In the genomic region with DNA sequence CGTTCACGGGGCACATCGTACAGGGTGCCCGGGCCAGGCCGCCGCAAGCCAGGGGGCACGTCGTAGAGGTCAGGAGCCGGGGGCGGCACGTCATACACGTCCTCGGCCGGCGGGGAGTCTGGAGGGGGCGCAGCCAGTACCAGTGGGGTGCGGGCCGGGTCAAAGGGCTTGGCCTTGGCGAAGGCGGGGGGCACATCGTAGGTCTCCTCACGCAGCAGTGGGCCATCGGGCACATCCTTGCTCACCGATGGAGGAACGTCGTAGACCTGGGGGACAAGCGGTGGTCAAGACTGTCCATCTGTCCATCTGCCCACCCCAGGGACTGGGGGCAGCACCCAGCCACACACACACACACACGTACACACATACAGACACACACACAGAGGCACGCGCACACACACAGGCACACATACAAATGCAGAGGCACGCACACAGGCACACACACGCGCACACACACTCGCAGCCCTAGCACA, we compare ENCODE assay signal across 1 cellular context.
TF ChIP-seq lines count a peak whose summit lies in the region.

No MANE protein-coding gene starts in this region.

TF ChIP-seq in WTC11, 78 proteins besides CTCF, POLR2A, EP300 and RAD21 (continued from another document):
- TF ChIP-seq, protein P1, sequence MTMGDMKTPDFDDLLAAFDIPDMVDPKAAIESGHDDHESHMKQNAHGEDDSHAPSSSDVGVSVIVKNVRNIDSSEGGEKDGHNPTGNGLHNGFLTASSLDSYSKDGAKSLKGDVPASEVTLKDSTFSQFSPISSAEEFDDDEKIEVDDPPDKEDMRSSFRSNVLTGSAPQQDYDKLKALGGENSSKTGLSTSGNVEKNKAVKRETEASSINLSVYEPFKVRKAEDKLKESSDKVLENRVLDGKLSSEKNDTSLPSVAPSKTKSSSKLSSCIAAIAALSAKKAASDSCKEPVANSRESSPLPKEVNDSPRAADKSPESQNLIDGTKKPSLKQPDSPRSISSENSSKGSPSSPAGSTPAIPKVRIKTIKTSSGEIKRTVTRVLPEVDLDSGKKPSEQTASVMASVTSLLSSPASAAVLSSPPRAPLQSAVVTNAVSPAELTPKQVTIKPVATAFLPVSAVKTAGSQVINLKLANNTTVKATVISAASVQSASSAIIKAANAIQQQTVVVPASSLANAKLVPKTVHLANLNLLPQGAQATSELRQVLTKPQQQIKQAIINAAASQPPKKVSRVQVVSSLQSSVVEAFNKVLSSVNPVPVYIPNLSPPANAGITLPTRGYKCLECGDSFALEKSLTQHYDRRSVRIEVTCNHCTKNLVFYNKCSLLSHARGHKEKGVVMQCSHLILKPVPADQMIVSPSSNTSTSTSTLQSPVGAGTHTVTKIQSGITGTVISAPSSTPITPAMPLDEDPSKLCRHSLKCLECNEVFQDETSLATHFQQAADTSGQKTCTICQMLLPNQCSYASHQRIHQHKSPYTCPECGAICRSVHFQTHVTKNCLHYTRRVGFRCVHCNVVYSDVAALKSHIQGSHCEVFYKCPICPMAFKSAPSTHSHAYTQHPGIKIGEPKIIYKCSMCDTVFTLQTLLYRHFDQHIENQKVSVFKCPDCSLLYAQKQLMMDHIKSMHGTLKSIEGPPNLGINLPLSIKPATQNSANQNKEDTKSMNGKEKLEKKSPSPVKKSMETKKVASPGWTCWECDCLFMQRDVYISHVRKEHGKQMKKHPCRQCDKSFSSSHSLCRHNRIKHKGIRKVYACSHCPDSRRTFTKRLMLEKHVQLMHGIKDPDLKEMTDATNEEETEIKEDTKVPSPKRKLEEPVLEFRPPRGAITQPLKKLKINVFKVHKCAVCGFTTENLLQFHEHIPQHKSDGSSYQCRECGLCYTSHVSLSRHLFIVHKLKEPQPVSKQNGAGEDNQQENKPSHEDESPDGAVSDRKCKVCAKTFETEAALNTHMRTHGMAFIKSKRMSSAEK (CRISPR knock-in tag; IDR thresholded peaks at IDR 0.05; ENCODE audit: borderline replicate concordance) = no peak
- TF ChIP-seq ZNF671 (CRISPR knock-in tag; IDR thresholded peaks at IDR 0.05) (no peak), ELF4 (CRISPR knock-in tag; IDR thresholded peaks at IDR 0.05; ENCODE audit: low read depth) (no peak), TEAD1 (CRISPR knock-in tag; IDR thresholded peaks at IDR 0.05) (no peak), HMGXB4 (CRISPR knock-in tag; IDR thresholded peaks at IDR 0.05) (no peak), ZNF138 (CRISPR knock-in tag; conservative IDR thresholded peaks at IDR 0.05) (no peak)
- TF ChIP-seq, protein P2, sequence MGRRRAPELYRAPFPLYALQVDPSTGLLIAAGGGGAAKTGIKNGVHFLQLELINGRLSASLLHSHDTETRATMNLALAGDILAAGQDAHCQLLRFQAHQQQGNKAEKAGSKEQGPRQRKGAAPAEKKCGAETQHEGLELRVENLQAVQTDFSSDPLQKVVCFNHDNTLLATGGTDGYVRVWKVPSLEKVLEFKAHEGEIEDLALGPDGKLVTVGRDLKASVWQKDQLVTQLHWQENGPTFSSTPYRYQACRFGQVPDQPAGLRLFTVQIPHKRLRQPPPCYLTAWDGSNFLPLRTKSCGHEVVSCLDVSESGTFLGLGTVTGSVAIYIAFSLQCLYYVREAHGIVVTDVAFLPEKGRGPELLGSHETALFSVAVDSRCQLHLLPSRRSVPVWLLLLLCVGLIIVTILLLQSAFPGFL (CRISPR knock-in tag; IDR thresholded peaks at IDR 0.05; ENCODE audit: borderline replicate concordance) = no peak
- TF ChIP-seq, protein P3, sequence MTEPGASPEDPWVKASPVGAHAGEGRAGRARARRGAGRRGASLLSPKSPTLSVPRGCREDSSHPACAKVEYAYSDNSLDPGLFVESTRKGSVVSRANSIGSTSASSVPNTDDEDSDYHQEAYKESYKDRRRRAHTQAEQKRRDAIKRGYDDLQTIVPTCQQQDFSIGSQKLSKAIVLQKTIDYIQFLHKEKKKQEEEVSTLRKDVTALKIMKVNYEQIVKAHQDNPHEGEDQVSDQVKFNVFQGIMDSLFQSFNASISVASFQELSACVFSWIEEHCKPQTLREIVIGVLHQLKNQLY (CRISPR knock-in tag; IDR thresholded peaks at IDR 0.05) = no peak
